ENCODE assay signal across 14 cellular contexts in genomic region chr12:93851245-93851665, GRCh38.
A peak's percentile ranks its signal among the peaks of the same experiment; 100 is the strongest.
DNase-seq lines count a peak whose midpoint lies in the region; ATAC-seq and TF ChIP-seq lines count a peak whose summit lies in the region.
"Had no signal": no experiment of that assay in that cellular context is flagged by ENCODE, and none has a peak within 500 bp of the region (broad histone marks: within the 10 kb centered on the region; RNA-seq: fewer than 3 reads in every experiment).

No MANE protein-coding gene starts in this region.

- H2BK5ac ChIP-seq in mesenchymal stem cell (ENCODE audit: low read depth, low read length, poor library complexity, severe bottlenecking) = no peak overlapping the region

- H2AK5ac ChIP-seq in mesenchymal stem cell (ENCODE audit: low read length, severe bottlenecking) = no peak overlapping the region

- H2BK120ac ChIP-seq in mesenchymal stem cell (ENCODE audit: low read depth, low read length) = no peak overlapping the region

- H3K79me1 ChIP-seq in mesenchymal stem cell (replicated peaks; ENCODE audit: low read length, poor library complexity, severe bottlenecking) = no peaks in the 10 kb centered on the region

- H3K4me1 Mint-ChIP-seq in activated T-helper 17 cell treated with anti-CD3 and anti-CD28 coated beads, Interleukin-2, amount 50 U/mL, for 72 hours = peaks cover 46% of the 10 kb centered on the region

- H3K36me3 Mint-ChIP-seq in activated T-helper 17 cell treated with anti-CD3 and anti-CD28 coated beads, Interleukin-2, amount 50 U/mL, for 72 hours (ENCODE audit: low read depth) = peaks cover 23% of the 10 kb centered on the region

- no peak overlapping the region for H3K18ac ChIP-seq in mesenchymal stem cell (ENCODE audit: low read depth in 1 of 2, low read length in 2 of 2)

- H2AFZ ChIP-seq in Loucy (ENCODE audit: low read length) = peak overlapping the region; percentile 9; the same call in 1 of the 2 replicates
- H2AFZ ChIP-seq in MM.1S (ENCODE audit: low read length) = no peak overlapping the region
- no peak overlapping the region for H2AFZ ChIP-seq in mesenchymal stem cell (ENCODE audit: low read depth, low read length)

- H3K27me3 Mint-ChIP-seq in activated T-helper 17 cell treated with anti-CD3 and anti-CD28 coated beads, Interleukin-2, amount 50 U/mL, for 72 hours = no peaks in the 10 kb centered on the region

- H2BK12ac ChIP-seq in mesenchymal stem cell (ENCODE audit: low read length in 2 of 2) = no peak overlapping the region

- H3K79me2 ChIP-seq in Loucy (ENCODE audit: insufficient read depth, low read length) (no peaks in the 10 kb centered on the region), MM.1S (ENCODE audit: low read length) (no peaks in the 10 kb centered on the region)

- 99% methylated on average over 4 of the region's 4 CpGs for WGBS in mesenchymal stem cell

- H3K9me3 Mint-ChIP-seq in activated T-helper 17 cell treated with anti-CD3 and anti-CD28 coated beads, Interleukin-2, amount 50 U/mL, for 72 hours = no peaks in the 10 kb centered on the region
- H3K9me3 Mint-ChIP-seq: activated T-cell treated with anti-CD3 and anti-CD28 coated beads, Interleukin-2, amount 50 U/mL, for 4 hours had no signal

- peak; percentile 75 for ATAC-seq in activated T-helper 17 cell treated with anti-CD3 and anti-CD28 coated beads, Interleukin-2, amount 50 U/mL, for 72 hours (replicated peaks)
- ATAC-seq: left lung had no signal

- H4K91ac ChIP-seq in mesenchymal stem cell (ENCODE audit: low read length) = no peak overlapping the region

- H2BK15ac ChIP-seq in mesenchymal stem cell (ENCODE audit: low read depth, poor library complexity, severe bottlenecking) = no peak overlapping the region

- H3K23ac ChIP-seq in mesenchymal stem cell (ENCODE audit: low read length in 2 of 2) = no peak overlapping the region

- no peaks in the 10 kb centered on the region for H3K9me3 ChIP-seq in Loucy (ENCODE audit: insufficient read depth, low read depth, low read length)
- H3K9me3 ChIP-seq in MM.1S (replicated peaks; ENCODE audit: insufficient read depth, low read length) = no peaks in the 10 kb centered on the region
- H3K9me3 ChIP-seq in mesenchymal stem cell (ENCODE audit: control insufficient read depth, low read length) = no peaks in the 10 kb centered on the region
- H3K9me3 ChIP-seq: left lung had no signal

- H3K4ac ChIP-seq in mesenchymal stem cell (ENCODE audit: low read depth in 1 of 2, low read length in 2 of 2) = no peak overlapping the region

- no peak overlapping the region for H4K8ac ChIP-seq in mesenchymal stem cell (ENCODE audit: low read length)

- H3K4me1 ChIP-seq in Loucy (ENCODE audit: insufficient read depth, low read length, poor library complexity, severe bottlenecking) (peaks cover 54% of the 10 kb centered on the region), MM.1S (ENCODE audit: low read length) (no peaks in the 10 kb centered on the region), mesenchymal stem cell (ENCODE audit: control insufficient read depth, insufficient read depth, low read depth, low read length) (no peaks in the 10 kb centered on the region)

- TF ChIP-seq CTCF in Loucy (conservative IDR thresholded peaks at IDR 0.05; ENCODE audit: low read length) (no peak), MM.1S (IDR thresholded peaks at IDR 0.05; ENCODE audit: low read length) (no peak)

- no peaks in the 10 kb centered on the region for H3K27me3 ChIP-seq in Loucy (ENCODE audit: insufficient read depth, low read length, poor library complexity, severe bottlenecking)
- H3K27me3 ChIP-seq in MM.1S (replicated peaks; ENCODE audit: insufficient read depth, low read length) = no peaks in the 10 kb centered on the region
- H3K27me3 ChIP-seq in mesenchymal stem cell (ENCODE audit: control insufficient read depth in 1 of 2, insufficient read depth in 1 of 2, low read length in 2 of 2) = no peaks in the 10 kb centered on the region
- H3K27me3 ChIP-seq: cardiac muscle cell, left lung had no signal

- peak overlapping the region; percentile 23 for H3K4me3 ChIP-seq in Loucy (ENCODE audit: low read length, poor library complexity, severe bottlenecking)
- no peak overlapping the region for H3K4me3 ChIP-seq in MM.1S (ENCODE audit: low read length)
- H3K4me3 ChIP-seq in mesenchymal stem cell (ENCODE audit: insufficient read depth in 1 of 2, low read depth in 1 of 2, low read length in 2 of 2) = no peak overlapping the region
- H3K4me3 ChIP-seq: cardiac muscle cell, left lung, smooth muscle cell had no signal

- no peak overlapping the region for H3K14ac ChIP-seq in mesenchymal stem cell (ENCODE audit: low read length in 2 of 2)

- H4K20me1 ChIP-seq in Loucy (ENCODE audit: insufficient read depth, low read length, poor library complexity, severe bottlenecking) (no peaks in the 10 kb centered on the region), MM.1S (ENCODE audit: insufficient read depth, low read length) (no peaks in the 10 kb centered on the region)

- H3K9me2 ChIP-seq in Loucy (replicated peaks; ENCODE audit: low read depth, low read length) (no peaks in the 10 kb centered on the region), MM.1S (replicated peaks; ENCODE audit: insufficient read depth, low read length) (no peaks in the 10 kb centered on the region)

- H3K9ac ChIP-seq in Loucy (ENCODE audit: low read depth, low read length, poor library complexity, severe bottlenecking) = no peak overlapping the region
- no peak overlapping the region for H3K9ac ChIP-seq in MM.1S (ENCODE audit: low read length)
- H3K9ac ChIP-seq in mesenchymal stem cell (ENCODE audit: low read length) = no peak overlapping the region

- H3K27ac Mint-ChIP-seq in activated T-helper 17 cell treated with anti-CD3 and anti-CD28 coated beads, Interleukin-2, amount 50 U/mL, for 72 hours = peak overlapping the region; percentile 34

- H3K4me2 ChIP-seq in Loucy (ENCODE audit: low read depth, low read length, poor library complexity, severe bottlenecking) (peak overlapping the region; percentile 69), MM.1S (ENCODE audit: low read depth, low read length) (no peak overlapping the region), mesenchymal stem cell (ENCODE audit: low read length, poor library complexity, severe bottlenecking) (no peak overlapping the region)
- H3K4me2 ChIP-seq: smooth muscle cell had no signal

- H3K27ac ChIP-seq in MM.1S (ENCODE audit: low read length) = no peak overlapping the region
- H3K27ac ChIP-seq in mesenchymal stem cell (ENCODE audit: low read length, poor library complexity, severe bottlenecking) = no peak overlapping the region
- H3K27ac ChIP-seq: cardiac muscle cell, left lung had no signal

- no peaks in the 10 kb centered on the region for H3K36me3 ChIP-seq in Loucy (ENCODE audit: insufficient read depth, low read length)
- H3K36me3 ChIP-seq in MM.1S (replicated peaks; ENCODE audit: insufficient read depth, low read length) = no peaks in the 10 kb centered on the region
- no peaks in the 10 kb centered on the region for H3K36me3 ChIP-seq in mesenchymal stem cell (ENCODE audit: control insufficient read depth in 1 of 2, insufficient read depth in 2 of 2, low read depth in 1 of 2, low read length in 2 of 2)
- H3K36me3 ChIP-seq: cardiac muscle cell, left lung had no signal

- DNase-seq in activated T-cell treated with anti-CD3 and anti-CD28 coated beads for 48 hours (ENCODE audit: low read depth) = peak; percentile 9
- no peak for DNase-seq in activated T-cell treated with anti-CD3 and anti-CD28 coated beads for 4 hours
- peak; percentile 8 to 20 for DNase-seq in stimulated activated CD8-positive, alpha-beta memory T cell treated with anti-CD3 and anti-CD28 coated beads, Interleukin-7, amount 100 ng/mL, for 4 hours (ENCODE audit: low read depth in 2 of 2)
- DNase-seq in MM.1S = no peak
- no peak for DNase-seq in mesenchymal stem cell
- DNase-seq in NCI-H526 (lab: John Stamatoyannopoulos, UW) = no peak
- DNase-seq: activated T-cell treated with anti-CD3 and anti-CD28 coated beads, Interleukin-2, amount 50 U/mL, for 4 hours; head of caudate nucleus; left lung; NCI-H2227 treated with DMSO at 0.1 percent for 48 hours had no signal

- peak overlapping the region; percentile 18 for H3K4me3 Mint-ChIP-seq in activated T-helper 17 cell treated with anti-CD3 and anti-CD28 coated beads, Interleukin-2, amount 50 U/mL, for 72 hours
- H3K4me3 Mint-ChIP-seq: activated T-cell treated with anti-CD3 and anti-CD28 coated beads, Interleukin-2, amount 50 U/mL, for 4 hours had no signal

- no peaks in the 10 kb centered on the region; the same call in 1 of the 2 replicates for H3F3A ChIP-seq in Loucy (ENCODE audit: low read depth)
- H3F3A ChIP-seq in MM.1S (ENCODE audit: insufficient read depth, low read length) = no peaks in the 10 kb centered on the region

Comparison
In these comparisons a context has a peak if more than half of its experiments do, and no peak if none do; other contexts are left out.
1. DNase-seq: peak in activated T-cell treated with anti-CD3 and anti-CD28 coated beads for 48 hours (single experiment) and stimulated activated CD8-positive, alpha-beta memory T cell treated with anti-CD3 and anti-CD28 coated beads, Interleukin-7, amount 100 ng/mL, for 4 hours (2 of 2); none in activated T-cell treated with anti-CD3 and anti-CD28 coated beads for 4 hours (single experiment), MM.1S (single experiment), mesenchymal stem cell (single experiment) and NCI-H526 (0 of 2).